19 cellular contexts compared by ENCODE assay signal in genomic region chr1:55689800-55690199, GRCh38.
"Had no signal": no experiment of that assay in that cellular context is flagged by ENCODE, and none has a peak within 500 bp of the region (broad histone marks: within the 10 kb centered on the region; RNA-seq: fewer than 3 reads in every experiment).

No MANE protein-coding gene starts in this region.

- H3K4me1 ChIP-seq: SJCRH30 had no signal

- H3K27ac ChIP-seq: SJCRH30, SK-N-MC had no signal

- DNase-seq: Karpas-422, KG1, NCI-H1092, NCI-H1105 treated with DMSO at 0.1 percent for 48 hours, NCI-H1417 treated with DMSO at 0.1 percent for 48 hours, NCI-H146, NCI-H1694 treated with DMSO at 0.1 percent for 48 hours, NCI-H1930, NCI-H2081, NCI-H2107, NCI-H2227 treated with DMSO at 0.1 percent for 48 hours, NCI-H524, NCI-H69, NCI-H774, SHP77 treated with DMSO at 0.1 percent for 48 hours, SJCRH30 had no signal

- H3K27me3 ChIP-seq: MG63, SJCRH30 had no signal

- H3K36me3 ChIP-seq: MG63, SJCRH30 had no signal

- ATAC-seq: Panc1 had no signal

- H3K4me3 ChIP-seq: MG63, SJCRH30, SK-N-MC had no signal

- H3K9me3 ChIP-seq: MG63, SJCRH30 had no signal
